Comparison of ENCODE assay signal across 8 cellular contexts in genomic region chrX:55057691-55058249, GRCh38. TPM values are rescaled to one million over a fixed set of nuclear protein-coding genes. Genes with fewer than 3 reads are reported as not detected.
DNase-seq lines count a peak whose midpoint lies in the region; ATAC-seq, FAIRE-seq and TF ChIP-seq lines count a peak whose summit lies in the region.

No MANE protein-coding gene starts in this region.

- peak; percentile 76 for TF ChIP-seq CTCF in 22Rv1 (IDR thresholded peaks at IDR 0.05)
- TF ChIP-seq CTCF in brain (conservative IDR thresholded peaks at IDR 0.05): peak; percentile 79 to 82

- no peaks in the 10 kb centered on the region for H3K36me3 Mint-ChIP-seq in brain
- H3K36me3 Mint-ChIP-seq in stimulated activated naive B cell treated with anti-CD40 and anti-IgM and Interleukin-4, amounts not matched to agents 10 μg/mL and 1 μg/mL and 100 μg/mL, for 72 hours: no peaks in the 10 kb centered on the region

- H3K9me3 Mint-ChIP-seq in brain: peaks cover 0 to 4% (median under 1%) of the 10 kb centered on the region in 5 experiments
- no peaks in the 10 kb centered on the region for H3K9me3 Mint-ChIP-seq in stimulated activated naive B cell treated with anti-CD40 and anti-IgM and Interleukin-4, amounts not matched to agents 10 μg/mL and 1 μg/mL and 100 μg/mL, for 72 hours

- ATAC-seq in HG03097 (IDR thresholded peaks at IDR 0.05; ENCODE audit: low FRiP score, unreplicated experiment): peak; percentile 59
- ATAC-seq in stimulated activated naive B cell treated with anti-CD40 and anti-IgM and Interleukin-4, amounts not matched to agents 10 μg/mL and 1 μg/mL and 100 μg/mL, for 72 hours (replicated peaks): peak; percentile 63 to 70

- peaks cover 17% of the 10 kb centered on the region for H3K4me1 Mint-ChIP-seq in brain
- H3K4me1 Mint-ChIP-seq in stimulated activated naive B cell treated with anti-CD40 and anti-IgM and Interleukin-4, amounts not matched to agents 10 μg/mL and 1 μg/mL and 100 μg/mL, for 72 hours: peaks cover 7 to 16% of the 10 kb centered on the region in 2 donors

- peak; percentile 95 for FAIRE-seq in islet of Langerhans (lab: Jason Lieb, UNC)

- H3K27ac ChIP-seq in 22Rv1: no peak overlapping the region

- H3K4me3 Mint-ChIP-seq in brain: peak overlapping the region; percentile 34 to 81 (median 68)
- peak overlapping the region; percentile 22 to 67 for H3K4me3 Mint-ChIP-seq in stimulated activated naive B cell treated with anti-CD40 and anti-IgM and Interleukin-4, amounts not matched to agents 10 μg/mL and 1 μg/mL and 100 μg/mL, for 72 hours

- DNase-seq in DMS53 treated with DMSO at 0.1 percent for 48 hours (lab: John Stamatoyannopoulos, UW; ENCODE audit: unreplicated experiment): peak; percentile 37
- DNase-seq in RPMI8226: peak; percentile 30
- DNase-seq in stimulated activated naive B cell treated with anti-CD40 and anti-IgM and Interleukin-4, amounts not matched to agents 10 μg/mL and 1 μg/mL and 100 μg/mL, for 72 hours: no peak
- DNase-seq in NCI-H226: no peak

- no peaks in the 10 kb centered on the region for H3K27me3 Mint-ChIP-seq in brain
- H3K27me3 Mint-ChIP-seq in stimulated activated naive B cell treated with anti-CD40 and anti-IgM and Interleukin-4, amounts not matched to agents 10 μg/mL and 1 μg/mL and 100 μg/mL, for 72 hours: peaks cover 0 to 13% of the 10 kb centered on the region in 2 donors

- H3K27ac Mint-ChIP-seq in brain: peak overlapping the region in 4 of 5 experiments; percentile 74 to 94 (median 82)
- no peak overlapping the region for H3K27ac Mint-ChIP-seq in stimulated activated naive B cell treated with anti-CD40 and anti-IgM and Interleukin-4, amounts not matched to agents 10 μg/mL and 1 μg/mL and 100 μg/mL, for 72 hours

RNA-seq across cellular contexts. Expression of gene PAGE2B, which starts 17.1 kb away (rescaled TPM):
- polyA plus RNA-seq in brain (ENCODE audit: insufficient read depth, low read depth, low replicate concordance): not detected

RNA-seq across cellular contexts. Expression of gene ALAS2, which starts 27.0 kb away (rescaled TPM):
- 0.90 TPM for polyA plus RNA-seq in brain (ENCODE audit: insufficient read depth, low read depth, low replicate concordance)

RNA-seq across cellular contexts. Expression of gene PAGE2, which starts 31.0 kb away (rescaled TPM):
- not detected for polyA plus RNA-seq in brain (ENCODE audit: insufficient read depth, low read depth, low replicate concordance)

RNA-seq across cellular contexts. Expression of gene APEX2, which starts 57.6 kb away (rescaled TPM):
- 21.8 TPM for polyA plus RNA-seq in brain (ENCODE audit: insufficient read depth, low read depth, low replicate concordance)

Comparison
In these comparisons a context has a peak if more than half of its experiments do, and no peak if none do; other contexts are left out.
1. DNase-seq: peak in DMS53 treated with DMSO at 0.1 percent for 48 hours (single experiment) and RPMI8226 (single experiment); none in stimulated activated naive B cell treated with anti-CD40 and anti-IgM and Interleukin-4, amounts not matched to agents 10 μg/mL and 1 μg/mL and 100 μg/mL, for 72 hours (single experiment) and NCI-H226 (single experiment).